In genomic region chr4:82346126-82346525, GRCh38 we compare ENCODE assay signal across 19 cellular contexts. TPM values are rescaled to one million over a fixed set of nuclear protein-coding genes. Genes with fewer than 3 reads are reported as not detected.
DNase-seq lines count a peak whose midpoint lies in the region; ATAC-seq, FAIRE-seq and TF ChIP-seq lines count a peak whose summit lies in the region.
"Had no signal": no experiment of that assay in that cellular context is flagged by ENCODE, and none has a peak within 500 bp of the region (broad histone marks: within the 10 kb centered on the region; RNA-seq: fewer than 3 reads in every experiment).

No MANE protein-coding gene starts in this region.

- no peak overlapping the region for H3K27ac Mint-ChIP-seq in Calu3 (ENCODE audit: unreplicated experiment)
- H3K27ac Mint-ChIP-seq: CD4-positive, alpha-beta memory T cell; HFFc6 had no signal

- CTCF ChIA-PET in HepG2 (lab: Yijun Ruan, JAX; ENCODE audit: low intra/inter-chr PET ratio, low total read pairs) = no interaction called here
- CTCF ChIA-PET in HCT116 (lab: Charles Lee) = no interaction called here
- CTCF ChIA-PET in Calu3 (lab: Charles Lee) = no interaction called here

- TF ChIP-seq EP300 in HepG2 (IDR thresholded peaks at IDR 0.05; ENCODE audit: low read depth in 2 of 2, low read length in 2 of 2) = no peak
- TF ChIP-seq EP300 in HepG2 (CRISPR knock-in tag; IDR thresholded peaks at IDR 0.05; ENCODE audit: borderline replicate concordance) = no peak

- no peaks in the 10 kb centered on the region for H3K9me3 Mint-ChIP-seq in Calu3 (ENCODE audit: low read depth, unreplicated experiment)
- H3K9me3 Mint-ChIP-seq: CD4-positive, alpha-beta memory T cell; HFFc6 had no signal

- H3K9me2 ChIP-seq in HCT116 (ENCODE audit: insufficient read depth) = no peaks in the 10 kb centered on the region

- H3K9me3 ChIP-seq in HepG2 (ENCODE audit: low read length) = no peaks in the 10 kb centered on the region
- H3K9me3 ChIP-seq in right lobe of liver = no peaks in the 10 kb centered on the region
- H3K9me3 ChIP-seq in HCT116 (ENCODE audit: control insufficient read depth in 1 of 2, insufficient read depth in 1 of 2, low read depth in 1 of 2, low read length in 2 of 2) = no peaks in the 10 kb centered on the region
- no peaks in the 10 kb centered on the region for H3K9me3 ChIP-seq in iPS-20b (ENCODE audit: insufficient read depth, low read depth, low read length)
- H3K9me3 ChIP-seq: HAP-1 had no signal

- intact Hi-C loops in HepG2 (cut with micrococcal nuclease; ENCODE audit: unreplicated experiment) (no loop called here), right lobe of liver (cut with DNase I) (no loop called here), HCT116 (cut with micrococcal nuclease) (no loop called here), Calu3 (cut with micrococcal nuclease; ENCODE audit: unreplicated experiment) (no loop called here)

- TF ChIP-seq POLR2A in HepG2 (IDR thresholded peaks at IDR 0.05; ENCODE audit: insufficient read depth in 1 of 2, low read depth in 2 of 2, low read length in 2 of 2) (no peak), right lobe of liver (IDR thresholded peaks at IDR 0.05) (no peak), HCT116 (IDR thresholded peaks at IDR 0.05; ENCODE audit: borderline replicate concordance, extremely low read depth, insufficient read depth, insufficient read length) (no peak)

- peak; percentile 14 for ATAC-seq in HepG2
- no peak for ATAC-seq in right lobe of liver
- 0 out of 2 replicates have a peak, but pooled peaks have one; percentile 17 for ATAC-seq in HCT116

- H3K79me2 ChIP-seq in HepG2 (ENCODE audit: insufficient read depth, low read length) (no peaks in the 10 kb centered on the region), HCT116 (ENCODE audit: insufficient read depth, low read length) (peaks cover 5% of the 10 kb centered on the region; the same call in 1 of the 2 replicates)

- H3K27me3 Mint-ChIP-seq in Calu3 (ENCODE audit: unreplicated experiment) = no peaks in the 10 kb centered on the region
- H3K27me3 Mint-ChIP-seq: CD4-positive, alpha-beta memory T cell had no signal

- H2AFZ ChIP-seq in HepG2 (ENCODE audit: low read length) = no peak overlapping the region
- H2AFZ ChIP-seq in HCT116 (ENCODE audit: low read depth, low read length, poor library complexity, severe bottlenecking) = no peak overlapping the region

- H3K4me1 Mint-ChIP-seq in Calu3 (ENCODE audit: low read depth, unreplicated experiment) = no peaks in the 10 kb centered on the region

- FAIRE-seq in HepG2 (lab: Jason Lieb, UNC) = no peak
- FAIRE-seq: D721Med, GM12892, H1 had no signal

- TF ChIP-seq RAD21 in HepG2 (CRISPR knock-in tag; IDR thresholded peaks at IDR 0.05) (no peak), HCT116 (IDR thresholded peaks at IDR 0.05; ENCODE audit: low read depth) (no peak)

- H3K36me3 Mint-ChIP-seq in Calu3 (ENCODE audit: insufficient read depth, unreplicated experiment) = peaks cover 36% of the 10 kb centered on the region

- in situ Hi-C loops in HepG2 (cut with HindIII; ENCODE audit: extremely low pct_ligation_motif_present, low pct_unique_long_range_greater_than_20kb) = no loop called here

- BruUV-seq in HepG2 (replicated peaks; lab: Mats Ljungman, UMichigan) (no TSS peak), HCT116 (replicated peaks; lab: Mats Ljungman, UMichigan) (no TSS peak), Calu3 (replicated peaks; lab: Mats Ljungman, UMichigan) (no TSS peak)

- TF ChIP-seq CTCF in HepG2 (CRISPR knock-in tag; IDR thresholded peaks at IDR 0.05) (no peak), right lobe of liver (IDR thresholded peaks at IDR 0.05) (no peak), HCT116 (IDR thresholded peaks at IDR 0.05 in 2 of 3, conservative IDR thresholded peaks at IDR 0.05 in 1 of 3; ENCODE audit: borderline replicate concordance in 1 of 3, insufficient read depth in 1 of 3, low read depth in 2 of 3, low read length in 2 of 3) (no peak), Calu3 (IDR thresholded peaks at IDR 0.05; ENCODE audit: unreplicated experiment) (no peak)

- no peak overlapping the region for H3K27ac ChIP-seq in HepG2 (ENCODE audit: extremely low read length, insufficient read depth, low read length)
- H3K27ac ChIP-seq in right lobe of liver = no peak overlapping the region
- no peak overlapping the region for H3K27ac ChIP-seq in HCT116 (ENCODE audit: low read depth, low read length)
- peak overlapping the region; percentile 14 for H3K27ac ChIP-seq in iPS-20b (ENCODE audit: low read length)

- H3K4me1 ChIP-seq in HepG2 (ENCODE audit: insufficient read depth, low read length) (no peaks in the 10 kb centered on the region), right lobe of liver (no peaks in the 10 kb centered on the region), HCT116 (ENCODE audit: control insufficient read depth in 1 of 2, insufficient read depth in 2 of 2, low read length in 2 of 2) (peaks cover 5 to 20% of the 10 kb centered on the region in 2 experiments; a peak in 3 of 4 replicates), iPS-20b (ENCODE audit: insufficient read depth, low read length) (peaks cover 8% of the 10 kb centered on the region; the same call in 1 of the 2 replicates)
- H3K4me1 ChIP-seq: HAP-1 had no signal

- H3K4me2 ChIP-seq in HepG2 (ENCODE audit: low read depth, low read length) (no peak overlapping the region), HCT116 (ENCODE audit: low read length) (no peak overlapping the region; the same call in 1 of the 2 replicates)

- H3K9ac ChIP-seq in HepG2 (ENCODE audit: insufficient read depth, low read depth, low read length) = no peak overlapping the region
- no peak overlapping the region for H3K9ac ChIP-seq in HCT116 (ENCODE audit: low read length)
- no peak overlapping the region for H3K9ac ChIP-seq in iPS-20b (ENCODE audit: low read depth, low read length)

- H3K4me3 ChIP-seq in HepG2 (replicated peaks in 1 of 3; ENCODE audit: insufficient read depth in 1 of 3, low read depth in 2 of 3, low read length in 3 of 3) = no peak overlapping the region
- H3K4me3 ChIP-seq in right lobe of liver = no peak overlapping the region
- H3K4me3 ChIP-seq in HCT116 (replicated peaks in 1 of 2; ENCODE audit: low read depth in 1 of 2, low read length in 2 of 2) = no peak overlapping the region
- no peak overlapping the region for H3K4me3 ChIP-seq in iPS-20b (ENCODE audit: low read length)
- H3K4me3 ChIP-seq: HAP-1 had no signal

- POLR2A ChIA-PET in HepG2 (lab: Yijun Ruan, JAX) = no interaction called here
- POLR2A ChIA-PET in HCT116 (lab: Charles Lee) = no interaction called here

- H4K20me1 ChIP-seq in HepG2 (ENCODE audit: insufficient read depth, low read length) (0 out of 2 replicates have a peak, but pooled peaks cover 6% of the 10 kb centered on the region), HCT116 (ENCODE audit: insufficient read depth) (no peaks in the 10 kb centered on the region; the same call in 1 of the 2 replicates)

- DNase-seq in HepG2 (ENCODE audit: low spot score) (no peak), right lobe of liver (no peak), HCT116 (ENCODE audit: low read depth, low spot score) (no peak), Calu3 (no peak), NOMO-1 treated with DMSO at 0.1 percent for 48 hours (lab: John Stamatoyannopoulos, UW; ENCODE audit: unreplicated experiment) (no peak)
- DNase-seq in stimulated activated naive CD4-positive, alpha-beta T cell (lab: John Stamatoyannopoulos, UW) = no peak
- DNase-seq: ACHN; C1 segment of cervical spinal cord; CD4-positive, alpha-beta memory T cell; DMS153; DMS79 treated with DMSO at 0.1 percent for 48 hours; EL; GDM1; HFFc6 had no signal

- 0 out of 5 replicates have a peak, but pooled peaks cover 0 to 4% of the 10 kb centered on the region in 2 experiments for H3K36me3 ChIP-seq in HepG2 (replicated peaks in 1 of 2; ENCODE audit: control insufficient read depth in 1 of 2, insufficient read depth in 2 of 2, low read length in 2 of 2)
- H3K36me3 ChIP-seq in right lobe of liver = peaks cover 0 to 8% (median 2%) of the 10 kb centered on the region in 4 donors
- H3K36me3 ChIP-seq in HCT116 (ENCODE audit: control insufficient read depth in 1 of 2, insufficient read depth in 2 of 2, low read length in 2 of 2) = peaks cover 3 to 4% of the 10 kb centered on the region in 2 experiments; a peak in 2 of 4 replicates
- peaks cover 26% of the 10 kb centered on the region for H3K36me3 ChIP-seq in iPS-20b (ENCODE audit: insufficient read depth, low read depth, low read length)

- RAD21 ChIA-PET in HCT116 (lab: Charles Lee; ENCODE audit: low non-redundant PET in 1 of 2, low total read pairs in 2 of 2, uncharacterized antibody in 2 of 2, unreplicated experiment in 2 of 2) = no interaction called here

- H3K4me3 Mint-ChIP-seq in Calu3 (ENCODE audit: low read depth, unreplicated experiment) = no peak overlapping the region
- H3K4me3 Mint-ChIP-seq: CD4-positive, alpha-beta memory T cell; HFFc6 had no signal

- no peaks in the 10 kb centered on the region for H3K27me3 ChIP-seq in HepG2 (ENCODE audit: control insufficient read depth in 1 of 2, insufficient read depth in 2 of 2, low read length in 2 of 2)
- no peaks in the 10 kb centered on the region for H3K27me3 ChIP-seq in right lobe of liver
- H3K27me3 ChIP-seq in HCT116 (ENCODE audit: insufficient read depth, low read length) = no peaks in the 10 kb centered on the region
- no peaks in the 10 kb centered on the region for H3K27me3 ChIP-seq in iPS-20b (ENCODE audit: insufficient read depth, low read length)

RNA-seq across cellular contexts. Expression of gene HNRNPD, which starts 27.7 kb away (rescaled TPM):
- total RNA-seq in HepG2 (2016; rRNA removed; fragmentation: Illumina TruSeq; extraction: Trizol) = 64.0 and 156 TPM in 2 replicates
- total RNA-seq in HepG2 (2016; cell fraction: cytosol; rRNA removed; fragmentation: Illumina TruSeq; extraction: Trizol; ENCODE audit: low read depth) = 12.3 and 15.1 TPM in 2 replicates
- total RNA-seq in HepG2 (2016; cell fraction: insoluble cytoplasmic fraction; rRNA removed; fragmentation: Illumina TruSeq; extraction: Trizol) = 61.5 and 145 TPM in 2 replicates
- total RNA-seq in HepG2 (2016; cell fraction: membrane; rRNA removed; fragmentation: Illumina TruSeq; extraction: Trizol) = 46.1 and 47.0 TPM in 2 replicates
- total RNA-seq in HepG2 (2016; cell fraction: nucleus; rRNA removed; fragmentation: Illumina TruSeq; extraction: Trizol) = 110 and 134 TPM in 2 replicates
- polyA plus RNA-seq in HepG2 (2011; rRNA removed) = 54.1 and 69.7 TPM in 2 replicates
- polyA plus RNA-seq in HepG2 (2011; cell fraction: cytosol; rRNA removed) = 21.8 and 23.3 TPM in 2 replicates
- polyA plus RNA-seq in HepG2 (2011; cell fraction: nucleus; rRNA removed) = 176 and 244 TPM in 2 replicates
- 157 and 239 TPM in 2 replicates for polyA plus RNA-seq in HepG2 (2012)
- polyA plus RNA-seq in HepG2 (2016; cell fraction: cytosol; fragmentation: Illumina TruSeq; extraction: Trizol; ENCODE audit: low read depth) = 53.9 and 55.1 TPM in 2 replicates
- polyA plus RNA-seq in HepG2 (2016; cell fraction: insoluble cytoplasmic fraction; fragmentation: Illumina TruSeq; extraction: Trizol; ENCODE audit: low read depth) = 522 and 595 TPM in 2 replicates
- 102 and 109 TPM in 2 replicates for polyA plus RNA-seq in HepG2 (2016; cell fraction: membrane; fragmentation: Illumina TruSeq; extraction: Trizol; ENCODE audit: low read depth)
- 411 and 423 TPM in 2 replicates for polyA plus RNA-seq in HepG2 (2016; cell fraction: nucleus; fragmentation: Illumina TruSeq; extraction: Trizol; ENCODE audit: insufficient read depth, low read depth)
- polyA minus RNA-seq in HepG2 (2011; rRNA and poly(A)+ RNA removed; ENCODE audit: low replicate concordance) = 13.6 and 19.8 TPM in 2 replicates
- 28.6 and 36.3 TPM in 2 replicates for polyA minus RNA-seq in HepG2 (2011; cell fraction: cytosol; rRNA and poly(A)+ RNA removed)
- polyA minus RNA-seq in HepG2 (2011; cell fraction: nucleus; rRNA and poly(A)+ RNA removed) = 93.0 and 117 TPM in 2 replicates
- total RNA-seq in right lobe of liver = 10 to 100 TPM; 34.5 to 67.1 (median 42.6) TPM
- 357 TPM for total RNA-seq in HCT116 (2021; ENCODE audit: unreplicated experiment)
- polyA plus RNA-seq in HCT116 (2012) = 258 and 261 TPM in 2 replicates
- total RNA-seq in Calu3 (2022) = 241 and 272 TPM in 2 replicates

Comparison
In these comparisons a context has a peak if more than half of its experiments do, and no peak if none do; other contexts are left out.
1. ATAC-seq: peak in HepG2 (single experiment) and HCT116 (single experiment); none in right lobe of liver (0 of 4).